8 cellular contexts compared by ENCODE assay signal in genomic region chr7:7640221-7641128, GRCh38. TPM values are rescaled to one million over a fixed set of nuclear protein-coding genes. Genes with fewer than 3 reads are reported as not detected.
DNase-seq lines count a peak whose midpoint lies in the region; ATAC-seq, FAIRE-seq and TF ChIP-seq lines count a peak whose summit lies in the region.

Gene UMAD1, plus strand, starts transcription at chr7:7640752. Its CDS starts 32,620 bp downstream, at chr7:7673372.

- TF ChIP-seq EP300 in HepG2 (IDR thresholded peaks at IDR 0.05; ENCODE audit: low read depth in 2 of 2, low read length in 2 of 2) = 0 out of 4 replicates have a peak, but pooled peaks of 1 of the 2 experiments have one; percentile 7
- no peak for TF ChIP-seq EP300 in HepG2 (CRISPR knock-in tag; IDR thresholded peaks at IDR 0.05; ENCODE audit: borderline replicate concordance)

- DNase-seq in CD14-positive monocyte (ENCODE audit: low spot score) (peak; percentile 97), NCI-H82 (lab: John Stamatoyannopoulos, UW) (peak; percentile 100), dermis blood vessel endothelial cell (peak; percentile 99), HepG2 (ENCODE audit: low spot score) (peak; percentile 99)
- DNase-seq in activated CD4-positive, alpha-beta T cell treated with anti-CD3 and anti-CD28 coated beads, Interleukin-2, amount 50 U/mL, for 48 hours = peak; percentile 97 to 98
- DNase-seq in stimulated activated CD4-positive, alpha-beta T cell treated with anti-CD3 and anti-CD28 coated beads, Interleukin-4, amount 100 ng/mL, for 1 hour = peak; percentile 96

- H3K4me3 ChIP-seq in HepG2 (replicated peaks in 1 of 3; ENCODE audit: insufficient read depth in 1 of 3, low read depth in 2 of 3, low read length in 3 of 3) = peak within 1 kb of the TSS; percentile 88 to 95 (median 94)

- no peaks in the 10 kb centered on the region; a peak in 1 of 5 replicates for H3K36me3 ChIP-seq in HepG2 (replicated peaks in 1 of 2; ENCODE audit: control insufficient read depth in 1 of 2, insufficient read depth in 2 of 2, low read length in 2 of 2)

- ATAC-seq in GM19397 (IDR thresholded peaks at IDR 0.05; ENCODE audit: unreplicated experiment) = peak; percentile 98
- peak; percentile 98 for ATAC-seq in HG03571 (IDR thresholded peaks at IDR 0.05; ENCODE audit: unreplicated experiment)
- ATAC-seq in HepG2 = peak; percentile 98

- H3K4me3 Mint-ChIP-seq in CD14-positive monocyte = peak within 1 kb of the TSS; percentile 94 to 98

- TF ChIP-seq CTCF in CD14-positive monocyte (IDR thresholded peaks at IDR 0.05) = no peak
- peak; percentile 24 for TF ChIP-seq CTCF in HepG2 (CRISPR knock-in tag; IDR thresholded peaks at IDR 0.05)

- POLR2A ChIA-PET in HepG2 (lab: Yijun Ruan, JAX) = interaction anchor here (0.8 to 1.2 kb wide), 6 partner anchors 19 to 330 kb away, joined by 3 to 4 read pairs (median 3); no protein-coding TSS in a partner anchor

- intact Hi-C loops in CD14-positive monocyte (cut with micrococcal nuclease) (loop anchor here (2.0 to 10.0 kb wide), 2 partner anchors 76 to 328 kb away; partner anchors contain the start of genes GLCCI1 (in 2 of the 2) and MIOS (in 2 of the 2)), HepG2 (cut with micrococcal nuclease; ENCODE audit: unreplicated experiment) (loop anchor here (1.0 to 10.0 kb wide), 3 partner anchors 73 to 216 kb away; no protein-coding TSS in a partner anchor)

- peaks cover 35% of the 10 kb centered on the region for H3K4me1 ChIP-seq in HepG2 (ENCODE audit: insufficient read depth, low read length)

- H3K9me3 ChIP-seq in HepG2 (ENCODE audit: low read length) = no peaks in the 10 kb centered on the region

- H3K4me2 ChIP-seq in HepG2 (ENCODE audit: low read depth, low read length) = peak within 1 kb of the TSS; percentile 97

- 1% methylated on average over 20 of the region's 68 CpGs for WGBS in HepG2 (ENCODE audit: low lambda C conversion rate)

- in situ Hi-C loops in HepG2 (cut with HindIII; ENCODE audit: extremely low pct_ligation_motif_present, low pct_unique_long_range_greater_than_20kb) = no loop called here

- H3K27me3 ChIP-seq in HepG2 (ENCODE audit: control insufficient read depth in 1 of 2, insufficient read depth in 2 of 2, low read length in 2 of 2) = no peaks in the 10 kb centered on the region; a peak in 1 of 5 replicates

- peaks cover 27% of the 10 kb centered on the region for H3K79me2 ChIP-seq in HepG2 (ENCODE audit: insufficient read depth, low read length)

- peaks cover 0 to 2% (median 0%) of the 10 kb centered on the region in 3 donors for H3K27me3 Mint-ChIP-seq in CD14-positive monocyte (ENCODE audit: low read depth in 3 of 3)

- TF ChIP-seq RAD21 in HepG2 (CRISPR knock-in tag; IDR thresholded peaks at IDR 0.05) = no peak

- TF ChIP-seq POLR2A in HepG2 (IDR thresholded peaks at IDR 0.05; ENCODE audit: insufficient read depth in 1 of 2, low read depth in 2 of 2, low read length in 2 of 2) = peak; percentile 71 to 76

- CTCF ChIA-PET in HepG2 (lab: Yijun Ruan, JAX; ENCODE audit: low intra/inter-chr PET ratio, low total read pairs) = no interaction called here

- H3K9ac ChIP-seq in HepG2 (ENCODE audit: insufficient read depth, low read depth, low read length) = peak within 1 kb of the TSS; percentile 84

- peaks cover 11 to 20% of the 10 kb centered on the region in 2 donors for H3K36me3 Mint-ChIP-seq in CD14-positive monocyte

- peaks cover 0 to 5% (median 0%) of the 10 kb centered on the region in 7 donors for H3K9me3 Mint-ChIP-seq in CD14-positive monocyte

- no peaks in the 10 kb centered on the region for H4K20me1 ChIP-seq in HepG2 (ENCODE audit: insufficient read depth, low read length)

- peak within 1 kb of the TSS; percentile 79 for H2AFZ ChIP-seq in HepG2 (ENCODE audit: low read length)

- H3K27ac ChIP-seq in HepG2 (ENCODE audit: extremely low read length, insufficient read depth, low read length) = peak within 1 kb of the TSS; percentile 82

- no TSS peak for BruUV-seq in HepG2 (replicated peaks; lab: Mats Ljungman, UMichigan)

- peak; percentile 96 for FAIRE-seq in HepG2 (lab: Jason Lieb, UNC)

- H3K4me1 Mint-ChIP-seq in CD14-positive monocyte = peaks cover 24% of the 10 kb centered on the region

- peak within 1 kb of the TSS; percentile 94 to 98 (median 97) for H3K27ac Mint-ChIP-seq in CD14-positive monocyte

TF ChIP-seq in HepG2, 621 proteins besides CTCF, POLR2A, EP300 and RAD21 (continues in another document):
- no peak for TF ChIP-seq MLX (CRISPR knock-in tag; IDR thresholded peaks at IDR 0.05)
- 0 out of 2 replicates have a peak, but pooled peaks have one; percentile 79 for TF ChIP-seq ZNF616 (CRISPR knock-in tag; IDR thresholded peaks at IDR 0.05; ENCODE audit: low read depth)
- no peak for TF ChIP-seq XBP1 (CRISPR knock-in tag; IDR thresholded peaks at IDR 0.05)
- TF ChIP-seq ZNF878 (CRISPR knock-in tag; IDR thresholded peaks at IDR 0.05) = no peak
- TF ChIP-seq SRF (IDR thresholded peaks at IDR 0.05; ENCODE audit: low read depth, low read length) = no peak
- TF ChIP-seq ZBTB25 (CRISPR knock-in tag; IDR thresholded peaks at IDR 0.05) = no peak
- no peak for TF ChIP-seq ZNF256 (CRISPR knock-in tag; conservative IDR thresholded peaks at IDR 0.05)
- TF ChIP-seq ZC3H4 (CRISPR knock-in tag; IDR thresholded peaks at IDR 0.05; ENCODE audit: borderline replicate concordance) = no peak
- TF ChIP-seq TCF7 (IDR thresholded peaks at IDR 0.05; ENCODE audit: low read depth) = no peak
- TF ChIP-seq ZNF230 (CRISPR knock-in tag; IDR thresholded peaks at IDR 0.05) = no peak; the same call in 1 of the 2 replicates
- TF ChIP-seq CENPX (CRISPR knock-in tag; IDR thresholded peaks at IDR 0.05) = no peak
- TF ChIP-seq KDM2A (CRISPR knock-in tag; IDR thresholded peaks at IDR 0.05; ENCODE audit: borderline replicate concordance, low read depth) = peak; percentile 59
- no peak for TF ChIP-seq ZNF572 (CRISPR knock-in tag; IDR thresholded peaks at IDR 0.05)
- no peak for TF ChIP-seq ZBTB46 (CRISPR knock-in tag; IDR thresholded peaks at IDR 0.05; ENCODE audit: borderline replicate concordance)
- no peak for TF ChIP-seq ARNTL (CRISPR knock-in tag; IDR thresholded peaks at IDR 0.05)
- no peak for TF ChIP-seq ZNF543 (CRISPR knock-in tag; IDR thresholded peaks at IDR 0.05)
- peak; percentile 94; the same call in 1 of the 2 replicates for TF ChIP-seq NFKB2 (CRISPR knock-in tag; IDR thresholded peaks at IDR 0.05; ENCODE audit: borderline replicate concordance)

RNA-seq across cellular contexts. Expression of gene UMAD1, which starts in this region (rescaled TPM):
- polyA plus RNA-seq in CD14-positive monocyte = 10 to 100 TPM; 18.6 to 22.7 TPM
- total RNA-seq in dermis blood vessel endothelial cell = 4.1 and 4.9 TPM in 2 replicates
- 17.6 and 26.4 TPM in 2 replicates for total RNA-seq in HepG2 (2016; rRNA removed; fragmentation: Illumina TruSeq; extraction: Trizol)
- 5.1 and 7.4 TPM in 2 replicates for total RNA-seq in HepG2 (2016; cell fraction: cytosol; rRNA removed; fragmentation: Illumina TruSeq; extraction: Trizol; ENCODE audit: low read depth)
- 15.5 and 22.3 TPM in 2 replicates for total RNA-seq in HepG2 (2016; cell fraction: insoluble cytoplasmic fraction; rRNA removed; fragmentation: Illumina TruSeq; extraction: Trizol)
- total RNA-seq in HepG2 (2016; cell fraction: membrane; rRNA removed; fragmentation: Illumina TruSeq; extraction: Trizol) = 8.8 and 10.3 TPM in 2 replicates
- 16.7 and 18.7 TPM in 2 replicates for total RNA-seq in HepG2 (2016; cell fraction: nucleus; rRNA removed; fragmentation: Illumina TruSeq; extraction: Trizol)
- 12.4 and 16.8 TPM in 2 replicates for polyA plus RNA-seq in HepG2 (2011; rRNA removed)
- polyA plus RNA-seq in HepG2 (2011; cell fraction: cytosol; rRNA removed) = 10.1 and 13.1 TPM in 2 replicates
- 7.0 and 8.0 TPM in 2 replicates for polyA plus RNA-seq in HepG2 (2011; cell fraction: nucleus; rRNA removed)
- polyA plus RNA-seq in HepG2 (2012) = 6.4 and 7.9 TPM in 2 replicates
- 2.4 and 2.5 TPM in 2 replicates for polyA plus RNA-seq in HepG2 (2016; cell fraction: cytosol; fragmentation: Illumina TruSeq; extraction: Trizol; ENCODE audit: low read depth)
- 29.3 and 34.5 TPM in 2 replicates for polyA plus RNA-seq in HepG2 (2016; cell fraction: insoluble cytoplasmic fraction; fragmentation: Illumina TruSeq; extraction: Trizol; ENCODE audit: low read depth)
- 7.0 and 7.1 TPM in 2 replicates for polyA plus RNA-seq in HepG2 (2016; cell fraction: membrane; fragmentation: Illumina TruSeq; extraction: Trizol; ENCODE audit: low read depth)
- polyA plus RNA-seq in HepG2 (2016; cell fraction: nucleus; fragmentation: Illumina TruSeq; extraction: Trizol; ENCODE audit: insufficient read depth, low read depth) = 10.9 and 12.8 TPM in 2 replicates
- 10.7 and 16.8 TPM in 2 replicates for polyA minus RNA-seq in HepG2 (2011; rRNA and poly(A)+ RNA removed; ENCODE audit: low replicate concordance)
- polyA minus RNA-seq in HepG2 (2011; cell fraction: cytosol; rRNA and poly(A)+ RNA removed) = 4.9 and 8.4 TPM in 2 replicates
- 12.9 and 15.6 TPM in 2 replicates for polyA minus RNA-seq in HepG2 (2011; cell fraction: nucleus; rRNA and poly(A)+ RNA removed)

Comparison
In these comparisons a context has a peak if more than half of its experiments do, and no peak if none do; other contexts are left out.
1. Peak in every context shown above with its lines: DNase-seq, ATAC-seq, H3K4me3 ChIP-seq and H3K27ac ChIP-seq.